In the genomic region with DNA sequence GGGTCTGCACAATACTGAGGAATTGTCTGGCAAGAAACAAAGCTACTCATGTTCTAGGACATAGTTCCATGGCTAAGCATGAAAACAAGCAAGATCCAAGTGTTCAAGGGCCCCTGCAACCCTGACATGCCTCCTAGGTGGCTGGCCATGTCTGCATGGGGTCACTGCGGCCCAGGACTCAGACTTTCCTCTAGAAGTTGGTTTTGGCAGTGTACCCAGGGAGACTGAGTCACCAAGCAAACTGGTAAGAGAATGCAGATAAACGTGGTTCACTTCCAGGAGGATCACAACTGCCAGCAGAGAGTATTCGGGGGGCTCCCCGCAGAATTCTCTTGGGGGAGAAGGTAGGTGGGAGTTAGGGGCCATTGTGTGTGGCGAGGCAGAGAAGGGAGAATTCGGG, we compare ENCODE assay signal across 2 cellular contexts.
TF ChIP-seq lines count a peak whose summit lies in the region.

No MANE protein-coding gene starts in this region.

TF ChIP-seq in SK-N-SH, 30 proteins besides CTCF, POLR2A, EP300 and RAD21 (continued from another document):
- TF ChIP-seq, protein P1, sequence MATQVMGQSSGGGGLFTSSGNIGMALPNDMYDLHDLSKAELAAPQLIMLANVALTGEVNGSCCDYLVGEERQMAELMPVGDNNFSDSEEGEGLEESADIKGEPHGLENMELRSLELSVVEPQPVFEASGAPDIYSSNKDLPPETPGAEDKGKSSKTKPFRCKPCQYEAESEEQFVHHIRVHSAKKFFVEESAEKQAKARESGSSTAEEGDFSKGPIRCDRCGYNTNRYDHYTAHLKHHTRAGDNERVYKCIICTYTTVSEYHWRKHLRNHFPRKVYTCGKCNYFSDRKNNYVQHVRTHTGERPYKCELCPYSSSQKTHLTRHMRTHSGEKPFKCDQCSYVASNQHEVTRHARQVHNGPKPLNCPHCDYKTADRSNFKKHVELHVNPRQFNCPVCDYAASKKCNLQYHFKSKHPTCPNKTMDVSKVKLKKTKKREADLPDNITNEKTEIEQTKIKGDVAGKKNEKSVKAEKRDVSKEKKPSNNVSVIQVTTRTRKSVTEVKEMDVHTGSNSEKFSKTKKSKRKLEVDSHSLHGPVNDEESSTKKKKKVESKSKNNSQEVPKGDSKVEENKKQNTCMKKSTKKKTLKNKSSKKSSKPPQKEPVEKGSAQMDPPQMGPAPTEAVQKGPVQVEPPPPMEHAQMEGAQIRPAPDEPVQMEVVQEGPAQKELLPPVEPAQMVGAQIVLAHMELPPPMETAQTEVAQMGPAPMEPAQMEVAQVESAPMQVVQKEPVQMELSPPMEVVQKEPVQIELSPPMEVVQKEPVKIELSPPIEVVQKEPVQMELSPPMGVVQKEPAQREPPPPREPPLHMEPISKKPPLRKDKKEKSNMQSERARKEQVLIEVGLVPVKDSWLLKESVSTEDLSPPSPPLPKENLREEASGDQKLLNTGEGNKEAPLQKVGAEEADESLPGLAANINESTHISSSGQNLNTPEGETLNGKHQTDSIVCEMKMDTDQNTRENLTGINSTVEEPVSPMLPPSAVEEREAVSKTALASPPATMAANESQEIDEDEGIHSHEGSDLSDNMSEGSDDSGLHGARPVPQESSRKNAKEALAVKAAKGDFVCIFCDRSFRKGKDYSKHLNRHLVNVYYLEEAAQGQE (IDR thresholded peaks at IDR 0.05; ENCODE audit: low read depth, low read length): no peak
- TF ChIP-seq NFIC (IDR thresholded peaks at IDR 0.05; ENCODE audit: borderline replicate concordance) (peak; percentile 65), FOSL2 (IDR thresholded peaks at IDR 0.05; ENCODE audit: borderline replicate concordance, low read depth) (peak; percentile 45; the same call in 1 of the 2 replicates)

TF ChIP-seq in SK-N-SH treated with all-trans-retinoic acid at 6 μM for 48 hours, 23 proteins besides CTCF, POLR2A, EP300 and RAD21 (continued from another document):
- TF ChIP-seq, protein P2, sequence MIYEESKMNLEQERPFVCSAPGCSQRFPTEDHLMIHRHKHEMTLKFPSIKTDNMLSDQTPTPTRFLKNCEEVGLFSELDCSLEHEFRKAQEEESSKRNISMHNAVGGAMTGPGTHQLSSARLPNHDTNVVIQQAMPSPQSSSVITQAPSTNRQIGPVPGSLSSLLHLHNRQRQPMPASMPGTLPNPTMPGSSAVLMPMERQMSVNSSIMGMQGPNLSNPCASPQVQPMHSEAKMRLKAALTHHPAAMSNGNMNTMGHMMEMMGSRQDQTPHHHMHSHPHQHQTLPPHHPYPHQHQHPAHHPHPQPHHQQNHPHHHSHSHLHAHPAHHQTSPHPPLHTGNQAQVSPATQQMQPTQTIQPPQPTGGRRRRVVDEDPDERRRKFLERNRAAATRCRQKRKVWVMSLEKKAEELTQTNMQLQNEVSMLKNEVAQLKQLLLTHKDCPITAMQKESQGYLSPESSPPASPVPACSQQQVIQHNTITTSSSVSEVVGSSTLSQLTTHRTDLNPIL (CRISPR knock-in tag; IDR thresholded peaks at IDR 0.05; ENCODE audit: low read depth): no peak
